In genomic region chr3:184765730-184766074, GRCh38 we compare ENCODE assay signal across 10 cellular contexts. TPM values are rescaled to one million over a fixed set of nuclear protein-coding genes. Genes with fewer than 3 reads are reported as not detected.
A peak's percentile ranks its signal among the peaks of the same experiment; 100 is the strongest.
DNase-seq lines count a peak whose midpoint lies in the region; ATAC-seq and TF ChIP-seq lines count a peak whose summit lies in the region.
"Had no signal": no experiment of that assay in that cellular context is flagged by ENCODE, and none has a peak within 500 bp of the region (broad histone marks: within the 10 kb centered on the region; RNA-seq: fewer than 3 reads in every experiment).

No MANE protein-coding gene starts in this region.

- intact Hi-C loops in right cardiac atrium (cut with DNase I) (no loop called here), cardiac septum (cut with DNase I) (no loop called here), upper lobe of right lung (cut with DNase I) (no loop called here), ascending aorta (cut with DNase I) (no loop called here)

- in situ Hi-C loops in KBM-7 (cut with MboI; ENCODE audit: low pct_unique_long_range_greater_than_20kb, low sequenced_read_pairs) = loop anchor here (25.0 kb wide), 1 partner anchor 403 kb away; the partner anchor contains the start of genes CLCN2 and POLR2H

- no peak overlapping the region for H3K4me3 Mint-ChIP-seq in activated CD4-positive, alpha-beta memory T cell treated with anti-CD3 and anti-CD28 coated beads, Interleukin-2, amount 10 ng/mL, durations not matched to agents 7 days and 5 days
- H3K4me3 Mint-ChIP-seq: activated naive CD8-positive, alpha-beta T cell treated with anti-CD3 and anti-CD28 coated beads, Interleukin-2, amount 10 ng/mL, durations not matched to agents 7 days and 5 days had no signal

- H3K4me3 ChIP-seq in right cardiac atrium (ENCODE audit: low read length) (no peak overlapping the region), epithelial cell of esophagus (ENCODE audit: low read length) (no peak overlapping the region), upper lobe of right lung (no peak overlapping the region), ascending aorta (no peak overlapping the region)
- H3K4me3 ChIP-seq: thoracic aorta had no signal

- no peak overlapping the region for H3K27ac Mint-ChIP-seq in activated CD4-positive, alpha-beta memory T cell treated with anti-CD3 and anti-CD28 coated beads, Interleukin-2, amount 10 ng/mL, durations not matched to agents 7 days and 5 days
- H3K27ac Mint-ChIP-seq: activated naive CD8-positive, alpha-beta T cell treated with anti-CD3 and anti-CD28 coated beads, Interleukin-2, amount 10 ng/mL, durations not matched to agents 7 days and 5 days had no signal

- H3K9me3 ChIP-seq in right cardiac atrium (ENCODE audit: control insufficient read depth, low read length) = no peaks in the 10 kb centered on the region
- no peaks in the 10 kb centered on the region for H3K9me3 ChIP-seq in upper lobe of right lung
- H3K9me3 ChIP-seq in ascending aorta = no peaks in the 10 kb centered on the region
- H3K9me3 ChIP-seq: thoracic aorta had no signal

- no peaks in the 10 kb centered on the region for H3K36me3 Mint-ChIP-seq in activated CD4-positive, alpha-beta memory T cell treated with anti-CD3 and anti-CD28 coated beads, Interleukin-2, amount 10 ng/mL, durations not matched to agents 7 days and 5 days (ENCODE audit: low read depth)
- H3K36me3 Mint-ChIP-seq: activated naive CD8-positive, alpha-beta T cell treated with anti-CD3 and anti-CD28 coated beads, Interleukin-2, amount 10 ng/mL, durations not matched to agents 7 days and 5 days had no signal

- no peak for ATAC-seq in right cardiac atrium
- ATAC-seq in upper lobe of right lung = peak; percentile 67

- H3K27me3 ChIP-seq in right cardiac atrium (ENCODE audit: control insufficient read depth, insufficient read depth) (no peaks in the 10 kb centered on the region), upper lobe of right lung (peaks cover 5% of the 10 kb centered on the region), ascending aorta (no peaks in the 10 kb centered on the region)

- H3K4me1 ChIP-seq in right cardiac atrium (ENCODE audit: control insufficient read depth, insufficient read depth, low read length) (no peaks in the 10 kb centered on the region), upper lobe of right lung (no peaks in the 10 kb centered on the region), ascending aorta (no peaks in the 10 kb centered on the region)

- H3K4me1 Mint-ChIP-seq in activated CD4-positive, alpha-beta memory T cell treated with anti-CD3 and anti-CD28 coated beads, Interleukin-2, amount 10 ng/mL, durations not matched to agents 7 days and 5 days = peaks cover 8% of the 10 kb centered on the region

- no peak for TF ChIP-seq CTCF in epithelial cell of esophagus (IDR thresholded peaks at IDR 0.05; ENCODE audit: insufficient read depth, low read depth, low read length, missing control alignments)
- TF ChIP-seq CTCF in upper lobe of right lung (IDR thresholded peaks at IDR 0.05) = no peak
- TF ChIP-seq CTCF in ascending aorta (IDR thresholded peaks at IDR 0.05) = no peak
- no peak for TF ChIP-seq CTCF in GM20000 (IDR thresholded peaks at IDR 0.05; ENCODE audit: extremely low read depth, missing control alignments)

- no peak overlapping the region for H3K27ac ChIP-seq in right cardiac atrium (ENCODE audit: low read length)
- no peak overlapping the region for H3K27ac ChIP-seq in upper lobe of right lung
- no peak overlapping the region for H3K27ac ChIP-seq in ascending aorta
- H3K27ac ChIP-seq: thoracic aorta had no signal

- 72% methylated on average over 7 of the region's 7 CpGs for WGBS in right cardiac atrium

- H3K9me3 Mint-ChIP-seq in activated CD4-positive, alpha-beta memory T cell treated with anti-CD3 and anti-CD28 coated beads, Interleukin-2, amount 10 ng/mL, durations not matched to agents 7 days and 5 days = no peaks in the 10 kb centered on the region
- H3K9me3 Mint-ChIP-seq: activated naive CD8-positive, alpha-beta T cell treated with anti-CD3 and anti-CD28 coated beads, Interleukin-2, amount 10 ng/mL, durations not matched to agents 7 days and 5 days had no signal

- CTCF ChIA-PET in activated CD4-positive, alpha-beta memory T cell treated with anti-CD3 and anti-CD28 coated beads, Interleukin-2, amount 10 ng/mL, durations not matched to agents 7 days and 5 days (lab: Charles Lee) = interaction anchor here (1.1 to 1.4 kb wide), 2 partner anchors 12 to 205 kb away, joined by 3 to 4 read pairs; no protein-coding TSS in a partner anchor

- POLR2A ChIA-PET in activated CD4-positive, alpha-beta memory T cell treated with anti-CD3 and anti-CD28 coated beads, Interleukin-2, amount 10 ng/mL, durations not matched to agents 7 days and 5 days (lab: Charles Lee) = no interaction called here

- peak in 2 of 3 donors; percentile 15 to 27 for DNase-seq in right cardiac atrium
- DNase-seq in cardiac septum (ENCODE audit: low spot score) = no peak
- DNase-seq in KBM-7 = peak; percentile 45
- peak; percentile 99 for DNase-seq in epithelial cell of esophagus (ENCODE audit: low read depth)
- no peak for DNase-seq in upper lobe of right lung
- no peak for DNase-seq in ascending aorta (ENCODE audit: low spot score in 2 of 2)
- DNase-seq in GM20000 (ENCODE audit: low spot score) = no peak
- DNase-seq in activated CD4-positive, alpha-beta memory T cell treated with anti-CD3 and anti-CD28 coated beads, Interleukin-2, amount 10 ng/mL, durations not matched to agents 7 days and 5 days = no peak
- DNase-seq: activated naive CD8-positive, alpha-beta T cell treated with anti-CD3 and anti-CD28 coated beads, Interleukin-2, amount 10 ng/mL, durations not matched to agents 7 days and 5 days had no signal

- H3K36me3 ChIP-seq in upper lobe of right lung (no peaks in the 10 kb centered on the region), ascending aorta (no peaks in the 10 kb centered on the region)
- H3K36me3 ChIP-seq: thoracic aorta had no signal

- peaks cover 7% of the 10 kb centered on the region for H3K27me3 Mint-ChIP-seq in activated CD4-positive, alpha-beta memory T cell treated with anti-CD3 and anti-CD28 coated beads, Interleukin-2, amount 10 ng/mL, durations not matched to agents 7 days and 5 days

RNA-seq across cellular contexts. Expression of gene VPS8, which starts 46.3 kb away (rescaled TPM):
- total RNA-seq in right cardiac atrium (10 to 100 TPM; 25.4 to 39.7 (median 27.9) TPM), cardiac septum (101 TPM), upper lobe of right lung (62.9 TPM), ascending aorta (24.9 TPM)
- polyA plus RNA-seq in right cardiac atrium = 10.9 TPM
- total RNA-seq in activated CD4-positive, alpha-beta memory T cell treated with anti-CD3 and anti-CD28 coated beads, Interleukin-2, amount 10 ng/mL, durations not matched to agents 7 days and 5 days = 10 to 100 TPM; 60.8 to 61.2 TPM

RNA-seq across cellular contexts. Expression of gene MAGEF1, which starts 53.8 kb away (rescaled TPM):
- 10 to 100 TPM; 25.5 to 29.8 (median 27.3) TPM for total RNA-seq in right cardiac atrium
- 30.4 TPM for polyA plus RNA-seq in right cardiac atrium
- 30.2 TPM for total RNA-seq in cardiac septum
- 30.3 TPM for total RNA-seq in upper lobe of right lung
- total RNA-seq in ascending aorta = 5.2 TPM
- total RNA-seq in activated CD4-positive, alpha-beta memory T cell treated with anti-CD3 and anti-CD28 coated beads, Interleukin-2, amount 10 ng/mL, durations not matched to agents 7 days and 5 days = 1 to 10 TPM; 5.3 to 5.8 TPM

Comparison
In these comparisons a context has a peak if more than half of its experiments do, and no peak if none do; other contexts are left out.
1. DNase-seq: peak in right cardiac atrium (2 of 3), KBM-7 (single experiment) and epithelial cell of esophagus (single experiment); none in cardiac septum (single experiment), upper lobe of right lung (single experiment), ascending aorta (0 of 2), GM20000 (single experiment) and activated CD4-positive, alpha-beta memory T cell treated with anti-CD3 and anti-CD28 coated beads, Interleukin-2, amount 10 ng/mL, durations not matched to agents 7 days and 5 days (single experiment).